Comparison of ENCODE assay signal across 2 cellular contexts in the genomic region with DNA sequence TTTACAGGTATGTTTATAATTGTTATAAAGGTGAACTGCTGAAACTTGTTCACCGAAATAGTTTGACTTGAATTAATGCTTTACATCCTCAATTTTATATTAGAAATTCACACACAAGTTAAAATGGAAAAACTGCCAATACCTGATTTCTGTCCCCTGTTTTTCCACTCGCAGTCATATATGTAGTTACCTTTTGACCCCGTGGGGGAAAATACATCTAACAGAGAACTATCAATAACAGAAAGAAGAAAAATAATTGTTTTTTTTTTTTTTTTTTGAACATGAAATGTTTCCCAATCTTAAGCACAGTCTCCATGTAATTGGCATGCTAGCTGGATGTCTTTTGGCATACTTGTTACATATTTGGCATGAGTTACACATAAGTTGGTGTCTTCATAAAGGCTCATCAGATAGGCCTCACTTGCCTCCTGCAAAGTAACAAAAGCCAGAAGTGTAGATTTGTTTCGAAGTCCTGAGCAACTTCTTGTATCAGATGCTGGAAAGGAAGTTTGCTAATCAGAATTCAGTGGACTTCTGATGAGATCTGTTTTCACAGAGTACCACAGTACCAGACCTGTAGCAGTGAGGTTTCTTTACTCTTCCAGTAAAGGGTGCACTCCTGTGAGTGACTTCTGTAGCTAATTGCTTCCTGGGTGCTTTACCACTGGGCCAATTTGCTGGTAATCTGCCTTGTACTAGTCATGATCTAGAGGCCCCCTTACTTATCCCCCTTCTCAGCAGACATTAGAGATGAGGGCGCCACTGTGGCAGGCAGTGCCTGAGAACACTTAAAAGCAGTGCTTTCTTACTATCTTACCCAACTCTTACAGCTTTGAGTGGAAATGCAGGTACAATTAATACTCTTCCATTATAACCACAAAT.
TF ChIP-seq lines count a peak whose summit lies in the region.

No MANE protein-coding gene starts in this region.

TF ChIP-seq in HepG2, 621 proteins besides CTCF, POLR2A, EP300 and RAD21:
- TF ChIP-seq, protein P1, sequence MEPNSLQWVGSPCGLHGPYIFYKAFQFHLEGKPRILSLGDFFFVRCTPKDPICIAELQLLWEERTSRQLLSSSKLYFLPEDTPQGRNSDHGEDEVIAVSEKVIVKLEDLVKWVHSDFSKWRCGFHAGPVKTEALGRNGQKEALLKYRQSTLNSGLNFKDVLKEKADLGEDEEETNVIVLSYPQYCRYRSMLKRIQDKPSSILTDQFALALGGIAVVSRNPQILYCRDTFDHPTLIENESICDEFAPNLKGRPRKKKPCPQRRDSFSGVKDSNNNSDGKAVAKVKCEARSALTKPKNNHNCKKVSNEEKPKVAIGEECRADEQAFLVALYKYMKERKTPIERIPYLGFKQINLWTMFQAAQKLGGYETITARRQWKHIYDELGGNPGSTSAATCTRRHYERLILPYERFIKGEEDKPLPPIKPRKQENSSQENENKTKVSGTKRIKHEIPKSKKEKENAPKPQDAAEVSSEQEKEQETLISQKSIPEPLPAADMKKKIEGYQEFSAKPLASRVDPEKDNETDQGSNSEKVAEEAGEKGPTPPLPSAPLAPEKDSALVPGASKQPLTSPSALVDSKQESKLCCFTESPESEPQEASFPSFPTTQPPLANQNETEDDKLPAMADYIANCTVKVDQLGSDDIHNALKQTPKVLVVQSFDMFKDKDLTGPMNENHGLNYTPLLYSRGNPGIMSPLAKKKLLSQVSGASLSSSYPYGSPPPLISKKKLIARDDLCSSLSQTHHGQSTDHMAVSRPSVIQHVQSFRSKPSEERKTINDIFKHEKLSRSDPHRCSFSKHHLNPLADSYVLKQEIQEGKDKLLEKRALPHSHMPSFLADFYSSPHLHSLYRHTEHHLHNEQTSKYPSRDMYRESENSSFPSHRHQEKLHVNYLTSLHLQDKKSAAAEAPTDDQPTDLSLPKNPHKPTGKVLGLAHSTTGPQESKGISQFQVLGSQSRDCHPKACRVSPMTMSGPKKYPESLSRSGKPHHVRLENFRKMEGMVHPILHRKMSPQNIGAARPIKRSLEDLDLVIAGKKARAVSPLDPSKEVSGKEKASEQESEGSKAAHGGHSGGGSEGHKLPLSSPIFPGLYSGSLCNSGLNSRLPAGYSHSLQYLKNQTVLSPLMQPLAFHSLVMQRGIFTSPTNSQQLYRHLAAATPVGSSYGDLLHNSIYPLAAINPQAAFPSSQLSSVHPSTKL (CRISPR knock-in tag; IDR thresholded peaks at IDR 0.05): no peak
- TF ChIP-seq SNAPC2 (CRISPR knock-in tag; IDR thresholded peaks at IDR 0.05) (no peak), EED (CRISPR knock-in tag; IDR thresholded peaks at IDR 0.05) (no peak), ZNF331 (CRISPR knock-in tag; IDR thresholded peaks at IDR 0.05) (no peak), SP2 (CRISPR knock-in tag; IDR thresholded peaks at IDR 0.05) (no peak), XBP1 (CRISPR knock-in tag; IDR thresholded peaks at IDR 0.05) (no peak)
- TF ChIP-seq, protein P2, sequence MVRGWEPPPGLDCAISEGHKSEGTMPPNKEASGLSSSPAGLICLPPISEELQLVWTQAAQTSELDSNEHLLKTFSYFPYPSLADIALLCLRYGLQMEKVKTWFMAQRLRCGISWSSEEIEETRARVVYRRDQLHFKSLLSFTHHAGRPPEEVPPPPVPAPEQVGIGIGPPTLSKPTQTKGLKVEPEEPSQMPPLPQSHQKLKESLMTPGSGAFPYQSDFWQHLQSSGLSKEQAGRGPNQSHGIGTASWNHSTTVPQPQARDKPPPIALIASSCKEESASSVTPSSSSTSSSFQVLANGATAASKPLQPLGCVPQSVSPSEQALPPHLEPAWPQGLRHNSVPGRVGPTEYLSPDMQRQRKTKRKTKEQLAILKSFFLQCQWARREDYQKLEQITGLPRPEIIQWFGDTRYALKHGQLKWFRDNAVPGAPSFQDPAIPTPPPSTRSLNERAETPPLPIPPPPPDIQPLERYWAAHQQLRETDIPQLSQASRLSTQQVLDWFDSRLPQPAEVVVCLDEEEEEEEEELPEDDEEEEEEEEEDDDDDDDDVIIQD (CRISPR knock-in tag; IDR thresholded peaks at IDR 0.05; ENCODE audit: low read depth): no peak

TF ChIP-seq in WTC11, 78 proteins besides CTCF, POLR2A, EP300 and RAD21:
- no peak for TF ChIP-seq SMAD3 (CRISPR knock-in tag; IDR thresholded peaks at IDR 0.05; ENCODE audit: borderline replicate concordance)
- TF ChIP-seq, protein P3, sequence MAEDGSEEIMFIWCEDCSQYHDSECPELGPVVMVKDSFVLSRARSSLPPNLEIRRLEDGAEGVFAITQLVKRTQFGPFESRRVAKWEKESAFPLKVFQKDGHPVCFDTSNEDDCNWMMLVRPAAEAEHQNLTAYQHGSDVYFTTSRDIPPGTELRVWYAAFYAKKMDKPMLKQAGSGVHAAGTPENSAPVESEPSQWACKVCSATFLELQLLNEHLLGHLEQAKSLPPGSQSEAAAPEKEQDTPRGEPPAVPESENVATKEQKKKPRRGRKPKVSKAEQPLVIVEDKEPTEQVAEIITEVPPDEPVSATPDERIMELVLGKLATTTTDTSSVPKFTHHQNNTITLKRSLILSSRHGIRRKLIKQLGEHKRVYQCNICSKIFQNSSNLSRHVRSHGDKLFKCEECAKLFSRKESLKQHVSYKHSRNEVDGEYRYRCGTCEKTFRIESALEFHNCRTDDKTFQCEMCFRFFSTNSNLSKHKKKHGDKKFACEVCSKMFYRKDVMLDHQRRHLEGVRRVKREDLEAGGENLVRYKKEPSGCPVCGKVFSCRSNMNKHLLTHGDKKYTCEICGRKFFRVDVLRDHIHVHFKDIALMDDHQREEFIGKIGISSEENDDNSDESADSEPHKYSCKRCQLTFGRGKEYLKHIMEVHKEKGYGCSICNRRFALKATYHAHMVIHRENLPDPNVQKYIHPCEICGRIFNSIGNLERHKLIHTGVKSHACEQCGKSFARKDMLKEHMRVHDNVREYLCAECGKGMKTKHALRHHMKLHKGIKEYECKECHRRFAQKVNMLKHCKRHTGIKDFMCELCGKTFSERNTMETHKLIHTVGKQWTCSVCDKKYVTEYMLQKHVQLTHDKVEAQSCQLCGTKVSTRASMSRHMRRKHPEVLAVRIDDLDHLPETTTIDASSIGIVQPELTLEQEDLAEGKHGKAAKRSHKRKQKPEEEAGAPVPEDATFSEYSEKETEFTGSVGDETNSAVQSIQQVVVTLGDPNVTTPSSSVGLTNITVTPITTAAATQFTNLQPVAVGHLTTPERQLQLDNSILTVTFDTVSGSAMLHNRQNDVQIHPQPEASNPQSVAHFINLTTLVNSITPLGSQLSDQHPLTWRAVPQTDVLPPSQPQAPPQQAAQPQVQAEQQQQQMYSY (CRISPR knock-in tag; IDR thresholded peaks at IDR 0.05): no peak
- no peak for TF ChIP-seq CREM (CRISPR knock-in tag; IDR thresholded peaks at IDR 0.05)
- TF ChIP-seq, protein P4, sequence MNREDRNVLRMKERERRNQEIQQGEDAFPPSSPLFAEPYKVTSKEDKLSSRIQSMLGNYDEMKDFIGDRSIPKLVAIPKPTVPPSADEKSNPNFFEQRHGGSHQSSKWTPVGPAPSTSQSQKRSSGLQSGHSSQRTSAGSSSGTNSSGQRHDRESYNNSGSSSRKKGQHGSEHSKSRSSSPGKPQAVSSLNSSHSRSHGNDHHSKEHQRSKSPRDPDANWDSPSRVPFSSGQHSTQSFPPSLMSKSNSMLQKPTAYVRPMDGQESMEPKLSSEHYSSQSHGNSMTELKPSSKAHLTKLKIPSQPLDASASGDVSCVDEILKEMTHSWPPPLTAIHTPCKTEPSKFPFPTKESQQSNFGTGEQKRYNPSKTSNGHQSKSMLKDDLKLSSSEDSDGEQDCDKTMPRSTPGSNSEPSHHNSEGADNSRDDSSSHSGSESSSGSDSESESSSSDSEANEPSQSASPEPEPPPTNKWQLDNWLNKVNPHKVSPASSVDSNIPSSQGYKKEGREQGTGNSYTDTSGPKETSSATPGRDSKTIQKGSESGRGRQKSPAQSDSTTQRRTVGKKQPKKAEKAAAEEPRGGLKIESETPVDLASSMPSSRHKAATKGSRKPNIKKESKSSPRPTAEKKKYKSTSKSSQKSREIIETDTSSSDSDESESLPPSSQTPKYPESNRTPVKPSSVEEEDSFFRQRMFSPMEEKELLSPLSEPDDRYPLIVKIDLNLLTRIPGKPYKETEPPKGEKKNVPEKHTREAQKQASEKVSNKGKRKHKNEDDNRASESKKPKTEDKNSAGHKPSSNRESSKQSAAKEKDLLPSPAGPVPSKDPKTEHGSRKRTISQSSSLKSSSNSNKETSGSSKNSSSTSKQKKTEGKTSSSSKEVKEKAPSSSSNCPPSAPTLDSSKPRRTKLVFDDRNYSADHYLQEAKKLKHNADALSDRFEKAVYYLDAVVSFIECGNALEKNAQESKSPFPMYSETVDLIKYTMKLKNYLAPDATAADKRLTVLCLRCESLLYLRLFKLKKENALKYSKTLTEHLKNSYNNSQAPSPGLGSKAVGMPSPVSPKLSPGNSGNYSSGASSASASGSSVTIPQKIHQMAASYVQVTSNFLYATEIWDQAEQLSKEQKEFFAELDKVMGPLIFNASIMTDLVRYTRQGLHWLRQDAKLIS (CRISPR knock-in tag; IDR thresholded peaks at IDR 0.05; ENCODE audit: borderline replicate concordance): no peak
- TF ChIP-seq, protein P5, sequence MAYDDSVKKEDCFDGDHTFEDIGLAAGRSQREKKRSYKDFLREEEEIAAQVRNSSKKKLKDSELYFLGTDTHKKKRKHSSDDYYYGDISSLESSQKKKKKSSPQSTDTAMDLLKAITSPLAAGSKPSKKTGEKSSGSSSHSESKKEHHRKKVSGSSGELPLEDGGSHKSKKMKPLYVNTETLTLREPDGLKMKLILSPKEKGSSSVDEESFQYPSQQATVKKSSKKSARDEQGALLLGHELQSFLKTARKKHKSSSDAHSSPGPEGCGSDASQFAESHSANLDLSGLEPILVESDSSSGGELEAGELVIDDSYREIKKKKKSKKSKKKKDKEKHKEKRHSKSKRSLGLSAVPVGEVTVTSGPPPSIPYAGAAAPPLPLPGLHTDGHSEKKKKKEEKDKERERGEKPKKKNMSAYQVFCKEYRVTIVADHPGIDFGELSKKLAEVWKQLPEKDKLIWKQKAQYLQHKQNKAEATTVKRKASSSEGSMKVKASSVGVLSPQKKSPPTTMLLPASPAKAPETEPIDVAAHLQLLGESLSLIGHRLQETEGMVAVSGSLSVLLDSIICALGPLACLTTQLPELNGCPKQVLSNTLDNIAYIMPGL (CRISPR knock-in tag; IDR thresholded peaks at IDR 0.05): no peak
- no peak for TF ChIP-seq ZNF138 (CRISPR knock-in tag; conservative IDR thresholded peaks at IDR 0.05)
- no peak for TF ChIP-seq KAT7 (CRISPR knock-in tag; IDR thresholded peaks at IDR 0.05; ENCODE audit: borderline replicate concordance)
- TF ChIP-seq, protein P6, sequence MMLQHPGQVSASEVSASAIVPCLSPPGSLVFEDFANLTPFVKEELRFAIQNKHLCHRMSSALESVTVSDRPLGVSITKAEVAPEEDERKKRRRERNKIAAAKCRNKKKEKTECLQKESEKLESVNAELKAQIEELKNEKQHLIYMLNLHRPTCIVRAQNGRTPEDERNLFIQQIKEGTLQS (CRISPR knock-in tag; conservative IDR thresholded peaks at IDR 0.05): no peak
- TF ChIP-seq, protein P7, sequence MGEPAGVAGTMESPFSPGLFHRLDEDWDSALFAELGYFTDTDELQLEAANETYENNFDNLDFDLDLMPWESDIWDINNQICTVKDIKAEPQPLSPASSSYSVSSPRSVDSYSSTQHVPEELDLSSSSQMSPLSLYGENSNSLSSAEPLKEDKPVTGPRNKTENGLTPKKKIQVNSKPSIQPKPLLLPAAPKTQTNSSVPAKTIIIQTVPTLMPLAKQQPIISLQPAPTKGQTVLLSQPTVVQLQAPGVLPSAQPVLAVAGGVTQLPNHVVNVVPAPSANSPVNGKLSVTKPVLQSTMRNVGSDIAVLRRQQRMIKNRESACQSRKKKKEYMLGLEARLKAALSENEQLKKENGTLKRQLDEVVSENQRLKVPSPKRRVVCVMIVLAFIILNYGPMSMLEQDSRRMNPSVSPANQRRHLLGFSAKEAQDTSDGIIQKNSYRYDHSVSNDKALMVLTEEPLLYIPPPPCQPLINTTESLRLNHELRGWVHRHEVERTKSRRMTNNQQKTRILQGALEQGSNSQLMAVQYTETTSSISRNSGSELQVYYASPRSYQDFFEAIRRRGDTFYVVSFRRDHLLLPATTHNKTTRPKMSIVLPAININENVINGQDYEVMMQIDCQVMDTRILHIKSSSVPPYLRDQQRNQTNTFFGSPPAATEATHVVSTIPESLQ (CRISPR knock-in tag; IDR thresholded peaks at IDR 0.05): no peak
- no peak for TF ChIP-seq NR2C2 (CRISPR knock-in tag; IDR thresholded peaks at IDR 0.05)
- no peak for TF ChIP-seq GRHL2 (CRISPR knock-in tag; IDR thresholded peaks at IDR 0.05; ENCODE audit: insufficient replicate concordance, severe bottlenecking)
